7 cellular contexts compared by ENCODE assay signal in the genomic region with DNA sequence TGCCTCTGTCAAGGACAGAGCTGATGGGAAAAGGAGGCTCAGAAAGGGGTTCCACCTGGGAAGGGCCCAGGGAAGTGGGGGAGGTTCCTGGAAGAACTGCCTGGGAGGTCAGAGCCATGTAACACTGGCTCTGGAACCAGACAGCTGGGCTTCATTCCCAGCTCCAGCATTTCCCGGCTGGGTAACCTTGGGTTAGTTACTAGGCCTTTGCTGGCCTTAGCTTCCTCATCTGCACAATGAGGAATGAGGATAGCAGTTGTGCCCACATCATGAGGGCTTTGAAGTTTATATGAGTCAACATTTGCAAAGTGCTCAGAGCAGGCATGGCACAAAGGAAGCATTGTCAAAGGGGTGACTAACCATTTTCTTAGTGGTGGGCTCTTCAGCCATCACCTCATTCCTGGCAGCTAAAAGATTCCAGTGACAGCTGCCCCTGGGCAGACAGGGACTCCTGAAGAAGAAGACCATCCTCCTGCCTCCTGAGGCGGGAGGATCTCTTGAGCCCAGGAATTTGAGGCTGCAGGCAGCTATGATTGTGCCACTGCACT. TPM values are rescaled to one million over a fixed set of nuclear protein-coding genes. Genes with fewer than 3 reads are reported as not detected.
A peak's percentile ranks its signal among the peaks of the same experiment; 100 is the strongest.
DNase-seq lines count a peak whose midpoint lies in the region; ATAC-seq and TF ChIP-seq lines count a peak whose summit lies in the region.

No MANE protein-coding gene starts in this region.

- H3K27ac ChIP-seq in HL-60 (replicated peaks) = peak overlapping the region; percentile 36; the same call in 1 of the 2 replicates

- DNase-seq in HL-60 (ENCODE audit: low read depth in 1 of 2, low spot score in 1 of 2) (no peak), T1000 (lab: John Stamatoyannopoulos, UW) (peak; percentile 42), foreskin melanocyte (peak; percentile 99), NCI-H1092 treated with DMSO at 0.1 percent for 48 hours (lab: John Stamatoyannopoulos, UW) (no peak), posterior vena cava (ENCODE audit: low spot score) (no peak)
- no peak for DNase-seq in stimulated activated effector memory CD8-positive, alpha-beta T cell treated with anti-CD3 and anti-CD28 coated beads, Interleukin-12 subunit alpha, Interleukin-12 subunit beta, amount 100 ng/mL, for 72 hours (ENCODE audit: low spot score in 2 of 2)

- no peak for ATAC-seq in stimulated activated effector memory CD8-positive, alpha-beta T cell treated with anti-CD3 and anti-CD28 coated beads, Interleukin-12 subunit alpha, Interleukin-12 subunit beta, amount 100 ng/mL, for 72 hours
- ATAC-seq in GM18907 (IDR thresholded peaks at IDR 0.05; ENCODE audit: unreplicated experiment) = no peak

- peaks cover 62% of the 10 kb centered on the region for H3K4me1 Mint-ChIP-seq in stimulated activated effector memory CD8-positive, alpha-beta T cell treated with anti-CD3 and anti-CD28 coated beads, Interleukin-12 subunit alpha, Interleukin-12 subunit beta, amount 100 ng/mL, for 72 hours

- no peak for TF ChIP-seq CTCF in HL-60 (IDR thresholded peaks at IDR 0.05; ENCODE audit: insufficient read depth, low read length)

- H3K4me3 ChIP-seq in HL-60 (replicated peaks; ENCODE audit: insufficient read depth, low read length) = no peak overlapping the region

- intact Hi-C loops in posterior vena cava (cut with DNase I) = no loop called here

- H3K36me3 Mint-ChIP-seq in stimulated activated effector memory CD8-positive, alpha-beta T cell treated with anti-CD3 and anti-CD28 coated beads, Interleukin-12 subunit alpha, Interleukin-12 subunit beta, amount 100 ng/mL, for 72 hours = peaks cover 54% of the 10 kb centered on the region

- H3K27ac Mint-ChIP-seq in stimulated activated effector memory CD8-positive, alpha-beta T cell treated with anti-CD3 and anti-CD28 coated beads, Interleukin-12 subunit alpha, Interleukin-12 subunit beta, amount 100 ng/mL, for 72 hours = peak overlapping the region; percentile 94

- peak overlapping the region; percentile 90 for H3K4me3 Mint-ChIP-seq in stimulated activated effector memory CD8-positive, alpha-beta T cell treated with anti-CD3 and anti-CD28 coated beads, Interleukin-12 subunit alpha, Interleukin-12 subunit beta, amount 100 ng/mL, for 72 hours

- no peaks in the 10 kb centered on the region for H3K9me3 Mint-ChIP-seq in stimulated activated effector memory CD8-positive, alpha-beta T cell treated with anti-CD3 and anti-CD28 coated beads, Interleukin-12 subunit alpha, Interleukin-12 subunit beta, amount 100 ng/mL, for 72 hours

- no peaks in the 10 kb centered on the region for H3K27me3 ChIP-seq in HL-60 (ENCODE audit: insufficient read depth, poor library complexity, severe bottlenecking)

RNA-seq across cellular contexts. Expression of a gene that starts 1.7 kb away (rescaled TPM):
- 10 to 100 TPM; 56.2 to 63.2 TPM for total RNA-seq in posterior vena cava

RNA-seq across cellular contexts. Expression of a gene that starts 9.5 kb away (rescaled TPM):
- 10 to 100 TPM; 36.8 to 56.6 TPM for total RNA-seq in posterior vena cava

RNA-seq across cellular contexts. Expression of a gene that starts 24.0 kb away (rescaled TPM):
- total RNA-seq in posterior vena cava = 10 to 100 TPM; 43.5 to 46.1 TPM

RNA-seq across cellular contexts. Expression of a gene that starts 44.8 kb away (rescaled TPM):
- total RNA-seq in posterior vena cava = 1 to 10 TPM in 1 of 2 donors, under 1 TPM in 1; 0.95 to 1.6 TPM

RNA-seq across cellular contexts. Expression of a gene that starts 51.9 kb away (rescaled TPM):
- total RNA-seq in posterior vena cava = 100 to 1,000 TPM; 157 to 177 TPM

Comparison
In these comparisons a context has a peak if more than half of its experiments do, and no peak if none do; other contexts are left out.
1. DNase-seq: peak in T1000 (single experiment) and foreskin melanocyte (single experiment); none in HL-60 (0 of 2), stimulated activated effector memory CD8-positive, alpha-beta T cell treated with anti-CD3 and anti-CD28 coated beads, Interleukin-12 subunit alpha, Interleukin-12 subunit beta, amount 100 ng/mL, for 72 hours (0 of 2), NCI-H1092 treated with DMSO at 0.1 percent for 48 hours (single experiment) and posterior vena cava (single experiment).